In the genomic region with DNA sequence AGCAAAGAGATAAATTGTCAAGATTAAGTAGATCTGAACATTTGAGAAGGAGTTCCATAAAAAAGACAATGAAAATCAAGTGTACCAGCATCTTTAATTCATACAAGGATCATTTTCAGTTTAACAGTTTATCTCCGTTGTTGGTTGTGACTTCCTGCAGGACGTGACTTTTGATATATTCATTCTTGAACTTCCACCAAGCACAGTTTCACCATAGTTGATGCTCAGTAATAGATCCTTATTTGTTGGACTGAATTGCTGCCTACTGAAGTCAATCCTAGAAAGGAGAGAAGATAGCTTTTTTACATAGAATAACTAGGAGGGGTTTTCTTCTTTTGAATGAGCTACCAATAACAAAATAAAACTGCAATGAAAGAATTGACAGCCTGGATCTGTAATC, we compare ENCODE assay signal across 12 cellular contexts.
DNase-seq lines count a peak whose midpoint lies in the region; ATAC-seq and TF ChIP-seq lines count a peak whose summit lies in the region.
"Had no signal": no experiment of that assay in that cellular context is flagged by ENCODE, and none has a peak within 500 bp of the region (broad histone marks: within the 10 kb centered on the region; RNA-seq: fewer than 3 reads in every experiment).

No MANE protein-coding gene starts in this region.

- no peak overlapping the region for H2BK20ac ChIP-seq in IMR-90 (ENCODE audit: low read depth, low read length)

- no peak overlapping the region for H4K91ac ChIP-seq in IMR-90 (ENCODE audit: insufficient read depth, low read depth, low read length)

- no CpG with 5 or more reads among the region's 2 CpGs for WGBS in IMR-90 (ENCODE audit: extremely low coverage in 2 of 2, insufficient read length in 1 of 2), 2 experiments
- 50 to 64% methylated on average over 2 of the region's 2 CpGs for WGBS in testis, 2 donors

- intact Hi-C loops in IMR-90 (cut with micrococcal nuclease) (no loop called here), testis (cut with DNase I; ENCODE audit: low total_unique reads) (no loop called here)

- dilution Hi-C loops in IMR-90 (cut with HindIII; ENCODE audit: low sequenced_read_pairs, unreplicated experiment), result no loop called here

- H3K36me3 ChIP-seq in IMR-90 (ENCODE audit: control insufficient read depth, insufficient read depth, low read length) (peaks cover 5% of the 10 kb centered on the region; the same call in 1 of the 2 replicates), testis (ENCODE audit: low read depth, missing control alignments) (no peaks in the 10 kb centered on the region)

- H2BK120ac ChIP-seq in IMR-90 (ENCODE audit: low read depth, low read length), result no peak overlapping the region

- DNase-seq in IMR-90 (no peak), NCI-H1436 treated with DMSO at 0.1 percent for 48 hours (lab: John Stamatoyannopoulos, UW) (no peak), testis (no peak)
- DNase-seq in central memory CD8-positive, alpha-beta T cell (ENCODE audit: low spot score in 2 of 2), result no peak
- no peak for DNase-seq in natural killer cell treated with Interleukin-12 subunit alpha and Interleukin-12 subunit beta and Interleukin-15 and Interleukin-18, amount 100 ng/mL, for 72 hours (ENCODE audit: low spot score)
- no peak for DNase-seq in stimulated activated naive B cell treated with anti-CD40 and anti-IgM and Interleukin-4, amounts not matched to agents 10 μg/mL and 1 μg/mL and 100 μg/mL, for 72 hours
- DNase-seq: Caco-2; CD8-positive, alpha-beta memory T cell; GF-D8; H9 had no signal

- H2AFZ ChIP-seq in IMR-90 (replicated peaks; ENCODE audit: low read length, poor library complexity), result no peak overlapping the region
- H2AFZ ChIP-seq: GM23338 had no signal

- TF ChIP-seq CTCF in IMR-90 (conservative IDR thresholded peaks at IDR 0.05; ENCODE audit: low read depth, low read length) (no peak), testis (IDR thresholded peaks at IDR 0.05) (no peak)

- no peaks in the 10 kb centered on the region for H3K9me3 ChIP-seq in IMR-90 (ENCODE audit: control insufficient read depth, insufficient read depth, low read length)
- H3K9me3 ChIP-seq in testis, result no peaks in the 10 kb centered on the region
- H3K9me3 ChIP-seq: Caco-2 had no signal

- no peaks in the 10 kb centered on the region for H3K36me3 Mint-ChIP-seq in central memory CD8-positive, alpha-beta T cell (ENCODE audit: insufficient read depth)
- no peaks in the 10 kb centered on the region for H3K36me3 Mint-ChIP-seq in natural killer cell treated with Interleukin-12 subunit alpha and Interleukin-12 subunit beta and Interleukin-15 and Interleukin-18, amount 100 ng/mL, for 72 hours
- H3K36me3 Mint-ChIP-seq in stimulated activated naive B cell treated with anti-CD40 and anti-IgM and Interleukin-4, amounts not matched to agents 10 μg/mL and 1 μg/mL and 100 μg/mL, for 72 hours, result peaks cover 12 to 13% of the 10 kb centered on the region in 2 donors

- ATAC-seq in IMR-90 (ENCODE audit: low read depth) (no peak), HG02852 (IDR thresholded peaks at IDR 0.05; ENCODE audit: unreplicated experiment) (no peak)
- no peak for ATAC-seq in central memory CD8-positive, alpha-beta T cell (replicated peaks; ENCODE audit: extremely low read depth, poor library complexity, severe bottlenecking)
- ATAC-seq in natural killer cell treated with Interleukin-12 subunit alpha and Interleukin-12 subunit beta and Interleukin-15 and Interleukin-18, amount 100 ng/mL, for 72 hours, result peak in 1 of 2 donors; percentile 72
- no peak for ATAC-seq in stimulated activated naive B cell treated with anti-CD40 and anti-IgM and Interleukin-4, amounts not matched to agents 10 μg/mL and 1 μg/mL and 100 μg/mL, for 72 hours (replicated peaks)
- ATAC-seq: GM23338 had no signal

- H3K14ac ChIP-seq in IMR-90 (replicated peaks; ENCODE audit: low read depth, low read length), result no peak overlapping the region

- H3K27me3 ChIP-seq in IMR-90 (ENCODE audit: control insufficient read depth, insufficient read depth, low read length) (no peaks in the 10 kb centered on the region), testis (no peaks in the 10 kb centered on the region)

- H3K27ac Mint-ChIP-seq in central memory CD8-positive, alpha-beta T cell (ENCODE audit: low read depth), result no peak overlapping the region
- H3K27ac Mint-ChIP-seq in natural killer cell treated with Interleukin-12 subunit alpha and Interleukin-12 subunit beta and Interleukin-15 and Interleukin-18, amount 100 ng/mL, for 72 hours, result peak overlapping the region in 1 of 2 donors; percentile 82
- H3K27ac Mint-ChIP-seq in stimulated activated naive B cell treated with anti-CD40 and anti-IgM and Interleukin-4, amounts not matched to agents 10 μg/mL and 1 μg/mL and 100 μg/mL, for 72 hours, result peak overlapping the region; percentile 14
- H3K27ac Mint-ChIP-seq: GM23338, H9 had no signal

- H3K4me1 Mint-ChIP-seq in central memory CD8-positive, alpha-beta T cell, result peaks cover 35% of the 10 kb centered on the region
- H3K4me1 Mint-ChIP-seq in natural killer cell treated with Interleukin-12 subunit alpha and Interleukin-12 subunit beta and Interleukin-15 and Interleukin-18, amount 100 ng/mL, for 72 hours (ENCODE audit: low read depth in 2 of 2), result peaks cover 59 to 62% of the 10 kb centered on the region in 2 donors
- peaks cover 21 to 29% of the 10 kb centered on the region in 2 donors for H3K4me1 Mint-ChIP-seq in stimulated activated naive B cell treated with anti-CD40 and anti-IgM and Interleukin-4, amounts not matched to agents 10 μg/mL and 1 μg/mL and 100 μg/mL, for 72 hours
- H3K4me1 Mint-ChIP-seq: GM23338, H9 had no signal

- H2BK15ac ChIP-seq in IMR-90 (ENCODE audit: low read depth, low read length), result no peak overlapping the region

- peaks cover 14% of the 10 kb centered on the region for H3K9me1 ChIP-seq in IMR-90 (ENCODE audit: insufficient read depth, low read length)

- TF ChIP-seq POLR2A in IMR-90 (IDR thresholded peaks at IDR 0.05; ENCODE audit: low read depth, low read length), result no peak
- TF ChIP-seq POLR2A in testis (IDR thresholded peaks at IDR 0.05), result no peak

- H4K20me1 ChIP-seq in IMR-90 (ENCODE audit: insufficient read depth, low read length), result peaks cover 18% of the 10 kb centered on the region; the same call in 1 of the 2 replicates

- no peaks in the 10 kb centered on the region for H3K9me3 Mint-ChIP-seq in central memory CD8-positive, alpha-beta T cell
- H3K9me3 Mint-ChIP-seq in natural killer cell treated with Interleukin-12 subunit alpha and Interleukin-12 subunit beta and Interleukin-15 and Interleukin-18, amount 100 ng/mL, for 72 hours, result no peaks in the 10 kb centered on the region
- no peaks in the 10 kb centered on the region for H3K9me3 Mint-ChIP-seq in stimulated activated naive B cell treated with anti-CD40 and anti-IgM and Interleukin-4, amounts not matched to agents 10 μg/mL and 1 μg/mL and 100 μg/mL, for 72 hours
- H3K9me3 Mint-ChIP-seq: CD8-positive, alpha-beta memory T cell; GM23338; H9 had no signal

- H3K4me3 Mint-ChIP-seq in central memory CD8-positive, alpha-beta T cell, result peak overlapping the region; percentile 10
- peak overlapping the region; percentile 70 for H3K4me3 Mint-ChIP-seq in natural killer cell treated with Interleukin-12 subunit alpha and Interleukin-12 subunit beta and Interleukin-15 and Interleukin-18, amount 100 ng/mL, for 72 hours
- no peak overlapping the region for H3K4me3 Mint-ChIP-seq in stimulated activated naive B cell treated with anti-CD40 and anti-IgM and Interleukin-4, amounts not matched to agents 10 μg/mL and 1 μg/mL and 100 μg/mL, for 72 hours
- H3K4me3 Mint-ChIP-seq: GM23338, H9 had no signal

- peak overlapping the region; percentile 6; the same call in 1 of the 2 replicates for H3K4ac ChIP-seq in IMR-90 (ENCODE audit: low read depth, low read length)

- H3K27me3 Mint-ChIP-seq in central memory CD8-positive, alpha-beta T cell, result no peaks in the 10 kb centered on the region
- H3K27me3 Mint-ChIP-seq in natural killer cell treated with Interleukin-12 subunit alpha and Interleukin-12 subunit beta and Interleukin-15 and Interleukin-18, amount 100 ng/mL, for 72 hours, result no peaks in the 10 kb centered on the region
- no peaks in the 10 kb centered on the region for H3K27me3 Mint-ChIP-seq in stimulated activated naive B cell treated with anti-CD40 and anti-IgM and Interleukin-4, amounts not matched to agents 10 μg/mL and 1 μg/mL and 100 μg/mL, for 72 hours
- H3K27me3 Mint-ChIP-seq: CD8-positive, alpha-beta memory T cell had no signal

- H3K4me1 ChIP-seq in IMR-90 (ENCODE audit: control insufficient read depth, insufficient read depth, low read length), result peaks cover 6% of the 10 kb centered on the region; the same call in 1 of the 2 replicates
- no peaks in the 10 kb centered on the region for H3K4me1 ChIP-seq in testis

- no peak overlapping the region for H2AK5ac ChIP-seq in IMR-90 (ENCODE audit: low read depth, low read length)

- no peak overlapping the region for H3K56ac ChIP-seq in IMR-90 (ENCODE audit: extremely low read depth, insufficient read depth, low read length)

- H3K27ac ChIP-seq in IMR-90 (ENCODE audit: insufficient read depth, low read length) (no peak overlapping the region), testis (no peak overlapping the region)

- no peak overlapping the region for H2AK9ac ChIP-seq in IMR-90 (replicated peaks; ENCODE audit: low read depth, low read length, poor library complexity)

- H3K9ac ChIP-seq in IMR-90 (ENCODE audit: low read depth, low read length), result no peak overlapping the region

- peaks cover 42 to 76% of the 10 kb centered on the region in 2 experiments for H3K79me1 ChIP-seq in IMR-90 (ENCODE audit: low read depth in 1 of 2, low read length in 2 of 2)

- H2BK5ac ChIP-seq in IMR-90 (ENCODE audit: low read depth, low read length, poor library complexity, severe bottlenecking), result no peak overlapping the region

- POLR2A ChIA-PET in IMR-90 (lab: Charles Lee; ENCODE audit: unreplicated experiment), result no interaction called here

- CTCF ChIA-PET in IMR-90 (lab: Yijun Ruan, JAX), result no interaction called here

- no TSS peak for BruUV-seq in IMR-90 (replicated peaks; lab: Mats Ljungman, UMichigan)

- TF ChIP-seq RAD21 in IMR-90 (IDR thresholded peaks at IDR 0.05; ENCODE audit: low read length), result no peak

- H3K4me3 ChIP-seq in IMR-90 (ENCODE audit: insufficient read depth, low read depth, low read length) (no peak overlapping the region), testis (no peak overlapping the region)
- H3K4me3 ChIP-seq: GM23338 had no signal

- in situ Hi-C loops in IMR-90 (cut with MboI; ENCODE audit: low sequenced_read_pairs), result no loop called here

- H3K23ac ChIP-seq in IMR-90 (ENCODE audit: low read depth, low read length), result no peak overlapping the region

- H3K4me2 ChIP-seq in IMR-90 (ENCODE audit: low read depth, low read length), result no peak overlapping the region
- H3K4me2 ChIP-seq: GM23338 had no signal

- peak overlapping the region in 1 of 2 experiments; percentile 19; a peak in 1 of 4 replicates for H4K8ac ChIP-seq in IMR-90 (ENCODE audit: low read depth in 2 of 2, low read length in 2 of 2)

- H3K18ac ChIP-seq in IMR-90 (ENCODE audit: low read depth, low read length), result no peak overlapping the region; the same call in 1 of the 2 replicates

- no peak overlapping the region for H4K5ac ChIP-seq in IMR-90 (ENCODE audit: low read depth, low read length)

Comparison
In these comparisons a context has a peak if more than half of its experiments do, and no peak if none do; other contexts are left out.
1. H3K4me3 Mint-ChIP-seq: peak in central memory CD8-positive, alpha-beta T cell (single experiment) and natural killer cell treated with Interleukin-12 subunit alpha and Interleukin-12 subunit beta and Interleukin-15 and Interleukin-18, amount 100 ng/mL, for 72 hours (single experiment); none in stimulated activated naive B cell treated with anti-CD40 and anti-IgM and Interleukin-4, amounts not matched to agents 10 μg/mL and 1 μg/mL and 100 μg/mL, for 72 hours (0 of 2).